ENCODE assay signal across 1 cellular context in the genomic region with DNA sequence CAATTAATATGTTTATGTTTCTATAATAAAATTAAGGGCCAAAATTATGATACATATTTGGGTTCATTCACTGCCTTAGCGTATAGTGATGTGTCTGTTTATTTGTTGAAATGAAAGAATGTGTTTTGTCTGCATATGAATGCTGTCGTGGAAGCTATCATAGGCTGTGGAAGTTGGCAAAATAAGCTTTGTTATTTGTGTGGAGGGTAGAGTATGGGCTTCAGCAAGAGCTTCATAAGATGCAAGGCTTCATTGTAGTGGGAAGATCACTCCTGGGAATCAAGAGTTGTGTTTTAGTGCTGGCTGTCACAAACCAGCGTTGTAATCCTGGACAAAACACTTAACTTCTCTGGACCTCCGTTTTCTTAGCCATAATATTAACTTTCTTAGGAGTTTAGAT.
TF ChIP-seq lines count a peak whose summit lies in the region.

No MANE protein-coding gene starts in this region.

TF ChIP-seq in GM12878, 131 proteins besides CTCF, POLR2A, EP300 and RAD21:
- TF ChIP-seq SPI1 (IDR thresholded peaks at IDR 0.05; ENCODE audit: borderline replicate concordance, insufficient read depth, low read depth, low read length): no peak
- TF ChIP-seq LARP7 (IDR thresholded peaks at IDR 0.05): no peak
- TF ChIP-seq GATAD2B (conservative IDR thresholded peaks at IDR 0.05; ENCODE audit: low read depth): no peak
- TF ChIP-seq, protein P1, sequence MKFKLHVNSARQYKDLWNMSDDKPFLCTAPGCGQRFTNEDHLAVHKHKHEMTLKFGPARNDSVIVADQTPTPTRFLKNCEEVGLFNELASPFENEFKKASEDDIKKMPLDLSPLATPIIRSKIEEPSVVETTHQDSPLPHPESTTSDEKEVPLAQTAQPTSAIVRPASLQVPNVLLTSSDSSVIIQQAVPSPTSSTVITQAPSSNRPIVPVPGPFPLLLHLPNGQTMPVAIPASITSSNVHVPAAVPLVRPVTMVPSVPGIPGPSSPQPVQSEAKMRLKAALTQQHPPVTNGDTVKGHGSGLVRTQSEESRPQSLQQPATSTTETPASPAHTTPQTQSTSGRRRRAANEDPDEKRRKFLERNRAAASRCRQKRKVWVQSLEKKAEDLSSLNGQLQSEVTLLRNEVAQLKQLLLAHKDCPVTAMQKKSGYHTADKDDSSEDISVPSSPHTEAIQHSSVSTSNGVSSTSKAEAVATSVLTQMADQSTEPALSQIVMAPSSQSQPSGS (IDR thresholded peaks at IDR 0.05; ENCODE audit: low read length): no peak
- TF ChIP-seq BACH1 (IDR thresholded peaks at IDR 0.05; ENCODE audit: borderline replicate concordance): no peak
- TF ChIP-seq ZNF622 (IDR thresholded peaks at IDR 0.05): no peak
- no peak for TF ChIP-seq ZNF274 (IDR thresholded peaks at IDR 0.05; ENCODE audit: insufficient read depth, insufficient read length)
- TF ChIP-seq, protein P2, sequence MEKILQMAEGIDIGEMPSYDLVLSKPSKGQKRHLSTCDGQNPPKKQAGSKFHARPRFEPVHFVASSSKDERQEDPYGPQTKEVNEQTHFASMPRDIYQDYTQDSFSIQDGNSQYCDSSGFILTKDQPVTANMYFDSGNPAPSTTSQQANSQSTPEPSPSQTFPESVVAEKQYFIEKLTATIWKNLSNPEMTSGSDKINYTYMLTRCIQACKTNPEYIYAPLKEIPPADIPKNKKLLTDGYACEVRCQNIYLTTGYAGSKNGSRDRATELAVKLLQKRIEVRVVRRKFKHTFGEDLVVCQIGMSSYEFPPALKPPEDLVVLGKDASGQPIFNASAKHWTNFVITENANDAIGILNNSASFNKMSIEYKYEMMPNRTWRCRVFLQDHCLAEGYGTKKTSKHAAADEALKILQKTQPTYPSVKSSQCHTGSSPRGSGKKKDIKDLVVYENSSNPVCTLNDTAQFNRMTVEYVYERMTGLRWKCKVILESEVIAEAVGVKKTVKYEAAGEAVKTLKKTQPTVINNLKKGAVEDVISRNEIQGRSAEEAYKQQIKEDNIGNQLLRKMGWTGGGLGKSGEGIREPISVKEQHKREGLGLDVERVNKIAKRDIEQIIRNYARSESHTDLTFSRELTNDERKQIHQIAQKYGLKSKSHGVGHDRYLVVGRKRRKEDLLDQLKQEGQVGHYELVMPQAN (conservative IDR thresholded peaks at IDR 0.05): no peak
- TF ChIP-seq RAD51 (IDR thresholded peaks at IDR 0.05): no peak
- TF ChIP-seq TARDBP (IDR thresholded peaks at IDR 0.05; ENCODE audit: borderline replicate concordance): no peak
- no peak for TF ChIP-seq JUND (IDR thresholded peaks at IDR 0.05; ENCODE audit: low read depth, low read length)
- no peak for TF ChIP-seq POLR2AphosphoS5 (IDR thresholded peaks at IDR 0.05; ENCODE audit: low read length)
